In the genomic region with DNA sequence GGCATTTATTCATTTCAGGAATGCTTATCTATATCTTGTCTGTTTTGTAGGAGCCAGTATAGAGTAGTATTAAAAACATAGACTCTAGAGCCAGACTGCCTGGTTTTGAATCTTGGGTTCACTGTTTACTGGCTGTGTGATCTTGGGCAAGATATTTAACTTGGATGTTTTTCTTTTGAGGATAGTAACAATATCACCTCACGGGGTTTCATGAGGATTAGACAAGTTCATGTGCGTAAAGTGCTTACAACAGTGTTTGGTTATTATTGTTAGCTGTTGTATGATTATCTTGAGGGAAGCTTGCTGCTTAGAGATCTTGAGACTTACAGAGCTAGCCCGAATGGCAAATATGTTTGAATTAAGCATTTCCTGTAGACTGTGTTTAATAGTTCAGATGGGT, we compare ENCODE assay signal across 20 cellular contexts. TPM values are rescaled to one million over a fixed set of nuclear protein-coding genes. Genes with fewer than 3 reads are reported as not detected.
DNase-seq lines count a peak whose midpoint lies in the region; ATAC-seq and TF ChIP-seq lines count a peak whose summit lies in the region.
"Had no signal": no experiment of that assay in that cellular context is flagged by ENCODE, and none has a peak within 500 bp of the region (broad histone marks: within the 10 kb centered on the region; RNA-seq: fewer than 3 reads in every experiment).

No MANE protein-coding gene starts in this region.

- no peaks in the 10 kb centered on the region for H3K27me3 Mint-ChIP-seq in T-helper 2 cell treated with Interferon-gamma antibody and Interleukin-4, amounts not matched to agents 5 μg/mL and 100 μg/mL, for 36 hours (ENCODE audit: low read depth)
- no peaks in the 10 kb centered on the region for H3K27me3 Mint-ChIP-seq in IgD-negative memory B cell
- no peaks in the 10 kb centered on the region for H3K27me3 Mint-ChIP-seq in natural killer cell treated with Interleukin-12 subunit alpha and Interleukin-12 subunit beta and Interleukin-15 and Interleukin-18, amount 100 ng/mL, for 72 hours

- H3K36me3 Mint-ChIP-seq in T-helper 2 cell treated with Interferon-gamma antibody and Interleukin-4, amounts not matched to agents 5 μg/mL and 100 μg/mL, for 36 hours (ENCODE audit: low read depth): peaks cover 68% of the 10 kb centered on the region
- peaks cover 2% of the 10 kb centered on the region for H3K36me3 Mint-ChIP-seq in IgD-negative memory B cell
- peaks cover 26% of the 10 kb centered on the region for H3K36me3 Mint-ChIP-seq in natural killer cell treated with Interleukin-12 subunit alpha and Interleukin-12 subunit beta and Interleukin-15 and Interleukin-18, amount 100 ng/mL, for 72 hours

- peak overlapping the region; percentile 63 for H3K4me3 Mint-ChIP-seq in T-helper 2 cell treated with Interferon-gamma antibody and Interleukin-4, amounts not matched to agents 5 μg/mL and 100 μg/mL, for 36 hours
- H3K4me3 Mint-ChIP-seq in IgD-negative memory B cell: peak overlapping the region in 1 of 4 donors; percentile 19
- peak overlapping the region; percentile 57 for H3K4me3 Mint-ChIP-seq in natural killer cell treated with Interleukin-12 subunit alpha and Interleukin-12 subunit beta and Interleukin-15 and Interleukin-18, amount 100 ng/mL, for 72 hours

- no peak for DNase-seq in T-helper 2 cell treated with Interferon-gamma antibody and Interleukin-4, amounts not matched to agents 5 μg/mL and 100 μg/mL, for 36 hours (ENCODE audit: low spot score)
- DNase-seq in T-helper 2 cell (no peak), amniotic epithelial cell (ENCODE audit: low read depth) (peak; percentile 61), RWPE1 (ENCODE audit: low spot score) (no peak), NAMALWA (ENCODE audit: low spot score) (no peak), H4 (ENCODE audit: low spot score) (no peak)
- no peak for DNase-seq in natural killer cell treated with Interleukin-12 subunit alpha and Interleukin-12 subunit beta and Interleukin-15 and Interleukin-18, amount 100 ng/mL, for 72 hours (ENCODE audit: low spot score)
- DNase-seq: 8988T; activated gamma-delta T cell; GM23248; islet precursor cell; KG1; lower lobe of right lung; NCI-H187 treated with DMSO at 0.1 percent for 48 hours; NK-92 treated with Interleukin-12 subunit alpha and Interleukin-12 subunit beta, amount 100 ng/mL, for 24 hours; stimulated activated CD4-positive, alpha-beta T cell treated with anti-CD3 and anti-CD28 coated beads, Interleukin-1b, Interleukin-23, amount 100 ng/mL, for 48 hours; stomach; upper lobe of left lung had no signal

- POLR2A ChIA-PET in RWPE1 (lab: Yijun Ruan, JAX; ENCODE audit: low non-redundant PET): no interaction called here

- no peak for ATAC-seq in natural killer cell treated with Interleukin-12 subunit alpha and Interleukin-12 subunit beta and Interleukin-15 and Interleukin-18, amount 100 ng/mL, for 72 hours
- ATAC-seq: lower lobe of right lung had no signal

- no peak overlapping the region for H3K27ac ChIP-seq in RWPE1
- H3K27ac ChIP-seq: GM23248, lower lobe of right lung, stomach, upper lobe of left lung had no signal

- CTCF ChIA-PET in RWPE1 (lab: Yijun Ruan, JAX): interaction anchor here (0.6 kb wide), 1 partner anchor 328 kb away, joined by 3 read pairs; no protein-coding TSS in a partner anchor

- TF ChIP-seq CTCF in RWPE1 (conservative IDR thresholded peaks at IDR 0.05; ENCODE audit: low read depth): no peak

- H3K4me1 Mint-ChIP-seq in T-helper 2 cell treated with Interferon-gamma antibody and Interleukin-4, amounts not matched to agents 5 μg/mL and 100 μg/mL, for 36 hours (ENCODE audit: low read depth): peaks cover 65% of the 10 kb centered on the region
- peaks cover 54 to 61% (median 55%) of the 10 kb centered on the region in 3 donors for H3K4me1 Mint-ChIP-seq in IgD-negative memory B cell
- peaks cover 65 to 71% of the 10 kb centered on the region in 2 donors for H3K4me1 Mint-ChIP-seq in natural killer cell treated with Interleukin-12 subunit alpha and Interleukin-12 subunit beta and Interleukin-15 and Interleukin-18, amount 100 ng/mL, for 72 hours (ENCODE audit: low read depth in 2 of 2)

- H3K9me3 Mint-ChIP-seq in T-helper 2 cell treated with Interferon-gamma antibody and Interleukin-4, amounts not matched to agents 5 μg/mL and 100 μg/mL, for 36 hours: no peaks in the 10 kb centered on the region
- H3K9me3 Mint-ChIP-seq in IgD-negative memory B cell: no peaks in the 10 kb centered on the region
- H3K9me3 Mint-ChIP-seq in natural killer cell treated with Interleukin-12 subunit alpha and Interleukin-12 subunit beta and Interleukin-15 and Interleukin-18, amount 100 ng/mL, for 72 hours: no peaks in the 10 kb centered on the region

- peak overlapping the region; percentile 89 for H3K27ac Mint-ChIP-seq in T-helper 2 cell treated with Interferon-gamma antibody and Interleukin-4, amounts not matched to agents 5 μg/mL and 100 μg/mL, for 36 hours
- H3K27ac Mint-ChIP-seq in IgD-negative memory B cell: peak overlapping the region in 2 of 3 donors; percentile 18 to 59
- H3K27ac Mint-ChIP-seq in natural killer cell treated with Interleukin-12 subunit alpha and Interleukin-12 subunit beta and Interleukin-15 and Interleukin-18, amount 100 ng/mL, for 72 hours: peak overlapping the region; percentile 84 to 90

RNA-seq across cellular contexts. Expression of a gene that starts 40.2 kb away (rescaled TPM):
- not detected for polyA plus RNA-seq in IgD-negative memory B cell
- total RNA-seq in natural killer cell treated with Interleukin-12 subunit alpha and Interleukin-12 subunit beta and Interleukin-15 and Interleukin-18, amount 100 ng/mL, for 72 hours: not detected
- total RNA-seq in H4 (2014; rRNA removed; shearing (Covaris generic)): 0.04 TPM in 1 of 2 replicates, not detected in the other
- total RNA-seq: RPMI7951 had no signal

RNA-seq across cellular contexts. Expression of a gene that starts 50.2 kb away (rescaled TPM):
- polyA plus RNA-seq in IgD-negative memory B cell: 268 TPM
- total RNA-seq in natural killer cell treated with Interleukin-12 subunit alpha and Interleukin-12 subunit beta and Interleukin-15 and Interleukin-18, amount 100 ng/mL, for 72 hours: 100 to 1,000 TPM; 191 to 394 TPM
- 384 and 429 TPM in 2 replicates for total RNA-seq in H4 (2014; rRNA removed; shearing (Covaris generic))

Comparison
In these comparisons a context has a peak if more than half of its experiments do, and no peak if none do; other contexts are left out.
1. H3K27ac Mint-ChIP-seq: peak in every context shown above with its lines; median percentile 89 in T-helper 2 cell treated with Interferon-gamma antibody and Interleukin-4, amounts not matched to agents 5 μg/mL and 100 μg/mL, for 36 hours; 87 in natural killer cell treated with Interleukin-12 subunit alpha and Interleukin-12 subunit beta and Interleukin-15 and Interleukin-18, amount 100 ng/mL, for 72 hours; 38 in IgD-negative memory B cell.